Comparison of ENCODE assay signal across 8 cellular contexts in genomic region chr6:73722318-73723060, GRCh38. TPM values are rescaled to one million over a fixed set of nuclear protein-coding genes. Genes with fewer than 3 reads are reported as not detected.
DNase-seq lines count a peak whose midpoint lies in the region; ATAC-seq and TF ChIP-seq lines count a peak whose summit lies in the region.

No MANE protein-coding gene starts in this region.

- DNase-seq in GM20000 (ENCODE audit: low spot score) (peak; percentile 33), astrocyte of the spinal cord (ENCODE audit: low read depth, low spot score) (peak; percentile 75), NCI-H187 (lab: John Stamatoyannopoulos, UW) (no peak), gastrocnemius medialis (no peak), NCI-H526 treated with DMSO at 0.1 percent for 48 hours (lab: John Stamatoyannopoulos, UW) (no peak)
- no peak for DNase-seq in stimulated activated effector memory CD8-positive, alpha-beta T cell treated with anti-CD3 and anti-CD28 coated beads, Interleukin-12 subunit alpha, Interleukin-12 subunit beta, amount 100 ng/mL, for 72 hours (ENCODE audit: low spot score in 2 of 2)

- in situ Hi-C loops in astrocyte of the spinal cord (cut with HindIII; ENCODE audit: low sequenced_read_pairs) (no loop called here), gastrocnemius medialis (cut with MboI; ENCODE audit: low sequenced_read_pairs in 4 of 4) (no loop called here)

- intact Hi-C loops in gastrocnemius medialis (cut with DNase I; ENCODE audit: low total_unique reads): no loop called here

- no peaks in the 10 kb centered on the region for H3K9me3 ChIP-seq in BLaER1
- H3K9me3 ChIP-seq in gastrocnemius medialis: no peaks in the 10 kb centered on the region

- H3K36me3 Mint-ChIP-seq in stimulated activated effector memory CD8-positive, alpha-beta T cell treated with anti-CD3 and anti-CD28 coated beads, Interleukin-12 subunit alpha, Interleukin-12 subunit beta, amount 100 ng/mL, for 72 hours: no peaks in the 10 kb centered on the region

- H3K9me3 Mint-ChIP-seq in stimulated activated effector memory CD8-positive, alpha-beta T cell treated with anti-CD3 and anti-CD28 coated beads, Interleukin-12 subunit alpha, Interleukin-12 subunit beta, amount 100 ng/mL, for 72 hours: no peaks in the 10 kb centered on the region

- ATAC-seq in HG03571 (IDR thresholded peaks at IDR 0.05; ENCODE audit: unreplicated experiment) (peak; percentile 54), gastrocnemius medialis (no peak)
- peak; percentile 99 for ATAC-seq in stimulated activated effector memory CD8-positive, alpha-beta T cell treated with anti-CD3 and anti-CD28 coated beads, Interleukin-12 subunit alpha, Interleukin-12 subunit beta, amount 100 ng/mL, for 72 hours

- H3K27ac Mint-ChIP-seq in stimulated activated effector memory CD8-positive, alpha-beta T cell treated with anti-CD3 and anti-CD28 coated beads, Interleukin-12 subunit alpha, Interleukin-12 subunit beta, amount 100 ng/mL, for 72 hours: peak overlapping the region; percentile 14

- peaks cover 22% of the 10 kb centered on the region for H3K4me1 Mint-ChIP-seq in stimulated activated effector memory CD8-positive, alpha-beta T cell treated with anti-CD3 and anti-CD28 coated beads, Interleukin-12 subunit alpha, Interleukin-12 subunit beta, amount 100 ng/mL, for 72 hours

- H3K4me2 ChIP-seq in BLaER1: peak overlapping the region; percentile 36

- no peak overlapping the region for H3K4me3 ChIP-seq in BLaER1
- no peak overlapping the region for H3K4me3 ChIP-seq in astrocyte of the spinal cord (ENCODE audit: low read depth, low read length)
- no peak overlapping the region for H3K4me3 ChIP-seq in gastrocnemius medialis

- no peak for TF ChIP-seq POLR2A in gastrocnemius medialis (IDR thresholded peaks at IDR 0.05)

- no peaks in the 10 kb centered on the region for H4K20me1 ChIP-seq in BLaER1

- no peak overlapping the region for H3K9ac ChIP-seq in BLaER1

- no peak for TF ChIP-seq CTCF in GM20000 (IDR thresholded peaks at IDR 0.05; ENCODE audit: extremely low read depth, missing control alignments)
- no peak for TF ChIP-seq CTCF in astrocyte of the spinal cord (IDR thresholded peaks at IDR 0.05; ENCODE audit: low read depth, low read length)
- no peak for TF ChIP-seq CTCF in gastrocnemius medialis (IDR thresholded peaks at IDR 0.05 in 4 of 5, conservative IDR thresholded peaks at IDR 0.05 in 1 of 5)

- H3K4me3 Mint-ChIP-seq in stimulated activated effector memory CD8-positive, alpha-beta T cell treated with anti-CD3 and anti-CD28 coated beads, Interleukin-12 subunit alpha, Interleukin-12 subunit beta, amount 100 ng/mL, for 72 hours: peak overlapping the region; percentile 1

- H3K27me3 ChIP-seq in BLaER1: no peaks in the 10 kb centered on the region
- H3K27me3 ChIP-seq in gastrocnemius medialis: no peaks in the 10 kb centered on the region

- no peak overlapping the region for H3K27ac ChIP-seq in BLaER1
- H3K27ac ChIP-seq in gastrocnemius medialis: no peak overlapping the region

- no peaks in the 10 kb centered on the region for H3K36me3 ChIP-seq in BLaER1
- no peaks in the 10 kb centered on the region for H3K36me3 ChIP-seq in gastrocnemius medialis

- H3K4me1 ChIP-seq in BLaER1: peaks cover 23% of the 10 kb centered on the region
- no peaks in the 10 kb centered on the region for H3K4me1 ChIP-seq in gastrocnemius medialis

RNA-seq across cellular contexts. Expression of gene CD109, which starts 26.5 kb away (rescaled TPM):
- total RNA-seq in gastrocnemius medialis: 1 to 10 TPM; 1.3 to 3.8 (median 2.8) TPM

Comparison
In these comparisons a context has a peak if more than half of its experiments do, and no peak if none do; other contexts are left out.
1. DNase-seq: peak in GM20000 (single experiment) and astrocyte of the spinal cord (single experiment); none in stimulated activated effector memory CD8-positive, alpha-beta T cell treated with anti-CD3 and anti-CD28 coated beads, Interleukin-12 subunit alpha, Interleukin-12 subunit beta, amount 100 ng/mL, for 72 hours (0 of 2), NCI-H187 (0 of 2), gastrocnemius medialis (0 of 2) and NCI-H526 treated with DMSO at 0.1 percent for 48 hours (single experiment).
2. ATAC-seq: peak in HG03571 (single experiment) and stimulated activated effector memory CD8-positive, alpha-beta T cell treated with anti-CD3 and anti-CD28 coated beads, Interleukin-12 subunit alpha, Interleukin-12 subunit beta, amount 100 ng/mL, for 72 hours (single experiment); none in gastrocnemius medialis (0 of 2).